7 cellular contexts compared by ENCODE assay signal in the genomic region with DNA sequence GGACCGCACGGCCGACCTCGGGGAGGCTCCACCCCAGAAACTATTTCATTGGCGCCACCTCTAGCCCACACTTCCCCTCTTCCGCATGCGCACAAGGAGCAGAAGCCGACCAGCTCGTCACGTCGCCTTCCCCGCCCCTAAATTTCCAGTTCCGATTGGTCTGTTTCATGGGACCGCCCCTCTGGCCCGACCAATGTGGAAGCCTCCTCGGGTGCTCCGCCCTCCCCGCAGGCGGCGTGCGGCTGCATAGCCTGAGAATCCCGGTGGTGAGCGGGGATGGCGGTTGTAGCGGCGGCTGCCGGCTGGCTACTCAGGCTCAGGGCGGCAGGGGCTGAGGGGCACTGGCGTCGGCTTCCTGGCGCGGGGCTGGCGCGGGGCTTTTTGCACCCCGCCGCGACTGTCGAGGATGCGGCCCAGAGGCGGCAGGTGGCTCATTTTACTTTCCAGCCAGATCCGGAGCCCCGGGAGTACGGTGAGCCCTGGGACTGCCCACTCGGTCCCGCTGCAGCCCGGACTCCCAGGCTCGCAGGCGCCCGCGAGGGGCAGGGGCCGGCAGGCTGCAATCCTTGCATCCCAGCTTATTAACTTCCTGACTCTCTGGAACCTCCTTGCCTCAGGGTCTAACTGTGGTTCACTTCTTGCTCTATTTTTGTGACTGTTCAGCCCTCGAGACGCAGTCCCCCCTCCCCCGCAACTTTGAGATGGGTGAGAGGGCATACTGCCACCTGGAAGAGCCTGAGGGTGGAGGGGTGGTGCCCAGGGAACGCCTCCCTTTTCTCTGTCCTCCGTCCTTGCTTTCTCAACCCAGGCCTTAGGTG. TPM values are rescaled to one million over a fixed set of nuclear protein-coding genes. Genes with fewer than 3 reads are reported as not detected.
DNase-seq lines count a peak whose midpoint lies in the region; ATAC-seq and TF ChIP-seq lines count a peak whose summit lies in the region.

A gene (plus strand): TSS at position 254 of the 818 bp plus-strand sequence. CDS start 23 bp downstream, at position 277.

- peaks cover 26% of the 10 kb centered on the region for H3K79me2 ChIP-seq in hepatocyte

- no peaks in the 10 kb centered on the region for H4K20me1 ChIP-seq in hepatocyte (ENCODE audit: insufficient read depth, poor library complexity, severe bottlenecking)

- peak within 1 kb of the TSS; percentile 87 for H3K4me2 ChIP-seq in hepatocyte

- H3K27ac ChIP-seq in hepatocyte, result peak within 1 kb of the TSS; percentile 63

- DNase-seq in NCI-H2081 (lab: John Stamatoyannopoulos, UW) (peak; percentile 98), T1000 (lab: John Stamatoyannopoulos, UW) (peak; percentile 98), astrocyte of the spinal cord (ENCODE audit: low read depth, low spot score) (peak; percentile 98), hepatocyte (ENCODE audit: low spot score) (peak; percentile 99), renal cortical epithelial cell (ENCODE audit: low read depth) (peak; percentile 95)

- H3K9me2 ChIP-seq in hepatocyte (replicated peaks; ENCODE audit: insufficient read depth), result no peaks in the 10 kb centered on the region

- H2AFZ ChIP-seq in hepatocyte, result peak within 1 kb of the TSS; percentile 90

- H3K4me1 ChIP-seq in hepatocyte (ENCODE audit: insufficient read depth), result peaks cover 8% of the 10 kb centered on the region

- H3K4me3 ChIP-seq in astrocyte of the spinal cord (ENCODE audit: low read depth, low read length) (peak within 1 kb of the TSS; percentile 81), hepatocyte (peak within 1 kb of the TSS; percentile 46)

- in situ Hi-C loops in astrocyte of the spinal cord (cut with HindIII; ENCODE audit: low sequenced_read_pairs), result no loop called here

- no peaks in the 10 kb centered on the region for H3K27me3 ChIP-seq in hepatocyte

- TF ChIP-seq CTCF in astrocyte of the spinal cord (IDR thresholded peaks at IDR 0.05; ENCODE audit: low read depth, low read length) (no peak), hepatocyte (IDR thresholded peaks at IDR 0.05; ENCODE audit: poor library complexity) (no peak)

- peak; percentile 99 for ATAC-seq in GM18508 (IDR thresholded peaks at IDR 0.05; ENCODE audit: insufficient read depth, unreplicated experiment)
- ATAC-seq in HG03025 (IDR thresholded peaks at IDR 0.05; ENCODE audit: low FRiP score, unreplicated experiment), result peak; percentile 99

- WGBS in hepatocyte (ENCODE audit: low lambda C conversion rate, missing lambda C conversion rate), result 1% methylated on average over 55 of the region's 56 CpGs

- H3K36me3 ChIP-seq in hepatocyte (replicated peaks; ENCODE audit: insufficient read depth, low read depth), result no peaks in the 10 kb centered on the region

- H3K9me3 ChIP-seq in hepatocyte (ENCODE audit: low read depth), result no peaks in the 10 kb centered on the region

RNA-seq across cellular contexts. Expression of the gene that starts here (rescaled TPM):
- total RNA-seq in hepatocyte, result 32.0 and 33.8 TPM in 2 replicates
- 27.4 and 28.7 TPM in 2 replicates for polyA plus RNA-seq in hepatocyte
- total RNA-seq in renal cortical epithelial cell, result 15.6 and 26.6 TPM in 2 replicates

Comparison
In these comparisons a context has a peak if more than half of its experiments do, and no peak if none do; other contexts are left out.
1. Peak in every context shown above with its lines: DNase-seq, ATAC-seq, H3K4me3 ChIP-seq and H3K27ac ChIP-seq.